ENCODE assay signal across 14 cellular contexts in the genomic region with DNA sequence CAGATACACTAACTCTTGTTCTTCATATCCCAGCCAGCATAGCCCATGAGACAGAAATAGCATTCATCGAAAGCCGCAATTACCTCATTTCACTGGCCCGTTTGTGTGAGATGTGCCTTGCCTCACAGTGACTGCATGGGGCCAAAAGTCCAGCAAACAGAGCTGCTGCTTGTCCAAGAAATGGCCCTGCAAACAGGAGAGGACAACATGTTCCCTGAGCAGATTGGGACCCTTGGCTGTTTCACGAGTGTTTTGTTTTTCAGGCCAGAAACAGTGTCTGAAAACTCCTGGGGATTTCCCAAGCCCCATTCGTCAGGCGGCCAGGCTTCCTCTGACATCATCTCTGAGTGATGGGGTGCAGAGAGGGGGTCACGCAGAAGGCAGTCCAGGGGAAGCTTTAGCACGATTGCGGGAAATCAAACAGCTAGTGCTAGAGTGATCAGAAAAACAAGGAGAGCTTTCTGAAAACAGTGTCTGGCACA.
A peak's percentile ranks its signal among the peaks of the same experiment; 100 is the strongest.
DNase-seq lines count a peak whose midpoint lies in the region; ATAC-seq and TF ChIP-seq lines count a peak whose summit lies in the region.
"Had no signal": no experiment of that assay in that cellular context is flagged by ENCODE, and none has a peak within 500 bp of the region (broad histone marks: within the 10 kb centered on the region; RNA-seq: fewer than 3 reads in every experiment).

No MANE protein-coding gene starts in this region.

- H3K27me3 ChIP-seq in brain microvascular endothelial cell (replicated peaks) = no peaks in the 10 kb centered on the region

- H3K27ac ChIP-seq in brain microvascular endothelial cell = peak overlapping the region; percentile 99
- H3K27ac ChIP-seq: cardiac muscle cell had no signal

- H3K36me3 ChIP-seq in brain microvascular endothelial cell (replicated peaks) = no peaks in the 10 kb centered on the region
- H3K36me3 ChIP-seq: cardiac muscle cell had no signal

- DNase-seq in Daoy (ENCODE audit: low read depth) = peak; percentile 99
- peak; percentile 100 for DNase-seq in brain microvascular endothelial cell
- DNase-seq in hypothalamus (lab: John Stamatoyannopoulos, UW) = peak in 41 of 51 donors; percentile 2 to 89 (median 36)
- DNase-seq in renal cortical epithelial cell (ENCODE audit: low read depth) = peak; percentile 78
- DNase-seq in NCI-H146 (lab: John Stamatoyannopoulos, UW) = no peak
- no peak for DNase-seq in iPS-NIHi11 (ENCODE audit: low spot score)
- DNase-seq: activated CD4-positive, CD25-positive, alpha-beta regulatory T cell; CD8-positive, alpha-beta memory T cell; naive B cell; NCI-H2171 had no signal

- no peak overlapping the region for H3K4me3 ChIP-seq in brain microvascular endothelial cell (ENCODE audit: low read depth, low read length)
- H3K4me3 ChIP-seq: cardiac muscle cell had no signal

- TF ChIP-seq CTCF in brain microvascular endothelial cell (IDR thresholded peaks at IDR 0.05; ENCODE audit: low read depth, low read length, missing control alignments) = no peak

- ATAC-seq in GM18873 (IDR thresholded peaks at IDR 0.05; ENCODE audit: low FRiP score, unreplicated experiment) (no peak), HG03139 (IDR thresholded peaks at IDR 0.05; ENCODE audit: unreplicated experiment) (no peak)
- ATAC-seq: stimulated activated memory B cell treated with anti-CD40 and anti-IgM and Interleukin-4, amounts not matched to agents 10 μg/mL and 1 μg/mL and 100 μg/mL, for 72 hours had no signal

- in situ Hi-C loops in brain microvascular endothelial cell (cut with HindIII; ENCODE audit: low pct_ligation_motif_present, low sequenced_read_pairs) = no loop called here

Comparison
In these comparisons a context has a peak if more than half of its experiments do, and no peak if none do; other contexts are left out.
1. DNase-seq: peak in Daoy (single experiment), brain microvascular endothelial cell (single experiment), hypothalamus (41 of 51) and renal cortical epithelial cell (single experiment); none in NCI-H146 (single experiment) and iPS-NIHi11 (single experiment).